Comparison of ENCODE assay signal across 2 cellular contexts in the genomic region with DNA sequence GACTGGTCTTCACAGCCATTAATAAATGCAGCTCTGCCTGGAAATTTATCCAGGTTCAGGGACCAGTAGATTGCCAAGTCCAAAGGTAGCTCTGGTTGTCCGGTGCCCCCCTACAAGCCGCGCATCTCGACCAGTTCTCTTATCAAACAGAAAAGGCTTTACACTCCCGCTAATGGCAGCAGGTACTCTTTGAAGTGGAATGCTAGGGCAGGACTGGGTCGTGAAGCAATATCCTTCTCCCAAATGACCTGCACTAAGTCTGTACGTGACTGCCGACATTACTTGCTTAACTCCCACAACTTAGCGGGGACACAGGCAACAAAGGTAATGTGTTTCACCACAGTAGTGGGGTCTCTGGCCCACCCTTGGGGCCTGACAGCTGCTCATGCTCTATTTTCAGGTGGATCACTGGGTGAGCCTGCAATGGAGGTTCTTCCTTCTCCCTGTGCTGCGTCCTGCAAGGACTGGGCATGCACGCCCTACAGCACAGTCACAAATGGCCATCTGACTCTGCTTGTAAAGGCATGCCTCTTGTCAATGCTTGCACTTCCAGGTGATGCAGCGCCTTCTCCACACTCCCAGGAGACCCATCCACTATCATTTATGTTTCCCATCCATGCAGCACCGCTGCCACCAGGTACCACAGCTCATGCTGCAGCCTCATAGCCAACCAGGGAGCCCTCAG.
TF ChIP-seq lines count a peak whose summit lies in the region.

No MANE protein-coding gene starts in this region.

TF ChIP-seq in HepG2, 621 proteins besides CTCF, POLR2A, EP300 and RAD21 (continued from another document and continues in another):
- TF ChIP-seq HOXD1 (CRISPR knock-in tag; IDR thresholded peaks at IDR 0.05), result no peak
- no peak for TF ChIP-seq IRF9 (CRISPR knock-in tag; IDR thresholded peaks at IDR 0.05; ENCODE audit: borderline replicate concordance)
- TF ChIP-seq ZNF556 (CRISPR knock-in tag; IDR thresholded peaks at IDR 0.05; ENCODE audit: borderline replicate concordance), result no peak
- TF ChIP-seq CEBPG (CRISPR knock-in tag; IDR thresholded peaks at IDR 0.05), result peak; percentile 67
- TF ChIP-seq ELF4 (CRISPR knock-in tag; IDR thresholded peaks at IDR 0.05; ENCODE audit: borderline replicate concordance), result no peak
- TF ChIP-seq ZNF510 (CRISPR knock-in tag; IDR thresholded peaks at IDR 0.05; ENCODE audit: low read depth), result no peak
- no peak for TF ChIP-seq MLX (CRISPR knock-in tag; IDR thresholded peaks at IDR 0.05)
- TF ChIP-seq, protein P1, sequence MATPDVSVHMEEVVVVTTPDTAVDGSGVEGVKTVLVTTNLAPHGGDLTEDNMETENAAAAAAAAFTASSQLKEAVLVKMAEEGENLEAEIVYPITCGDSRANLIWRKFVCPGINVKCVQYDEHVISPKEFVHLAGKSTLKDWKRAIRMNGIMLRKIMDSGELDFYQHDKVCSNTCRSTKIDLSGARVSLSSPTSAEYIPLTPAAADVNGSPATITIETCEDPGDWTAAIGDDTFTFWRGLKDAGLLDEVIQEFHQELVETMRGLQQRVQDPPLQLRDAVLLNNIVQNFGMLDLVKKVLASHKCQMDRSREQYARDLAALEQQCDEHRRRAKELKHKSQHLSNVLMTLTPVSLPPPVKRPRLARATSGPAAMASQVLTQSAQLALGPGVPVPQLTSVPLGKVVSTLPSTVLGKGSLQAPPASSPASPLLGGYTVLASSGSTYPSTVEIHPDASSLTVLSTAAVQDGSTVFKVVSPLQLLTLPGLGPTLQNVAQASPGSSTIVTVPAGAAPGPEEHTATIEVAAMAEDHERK (CRISPR knock-in tag; IDR thresholded peaks at IDR 0.05; ENCODE audit: low read depth), result no peak
- no peak for TF ChIP-seq ZNF33A (CRISPR knock-in tag; IDR thresholded peaks at IDR 0.05; ENCODE audit: borderline replicate concordance)
- no peak for TF ChIP-seq ZFP41 (CRISPR knock-in tag; IDR thresholded peaks at IDR 0.05; ENCODE audit: borderline replicate concordance)
- no peak for TF ChIP-seq AKAP8 (CRISPR knock-in tag; IDR thresholded peaks at IDR 0.05)
- TF ChIP-seq E2F5 (CRISPR knock-in tag; conservative IDR thresholded peaks at IDR 0.05), result no peak
- TF ChIP-seq, protein P2, sequence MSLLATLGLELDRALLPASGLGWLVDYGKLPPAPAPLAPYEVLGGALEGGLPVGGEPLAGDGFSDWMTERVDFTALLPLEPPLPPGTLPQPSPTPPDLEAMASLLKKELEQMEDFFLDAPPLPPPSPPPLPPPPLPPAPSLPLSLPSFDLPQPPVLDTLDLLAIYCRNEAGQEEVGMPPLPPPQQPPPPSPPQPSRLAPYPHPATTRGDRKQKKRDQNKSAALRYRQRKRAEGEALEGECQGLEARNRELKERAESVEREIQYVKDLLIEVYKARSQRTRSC (CRISPR knock-in tag; IDR thresholded peaks at IDR 0.05; ENCODE audit: low read depth), result no peak
- peak; percentile 82 for TF ChIP-seq PRDM15 (CRISPR knock-in tag; IDR thresholded peaks at IDR 0.05)

TF ChIP-seq in K562, 482 proteins besides CTCF, POLR2A, EP300 and RAD21 (continued from another document):
- TF ChIP-seq, protein P3, sequence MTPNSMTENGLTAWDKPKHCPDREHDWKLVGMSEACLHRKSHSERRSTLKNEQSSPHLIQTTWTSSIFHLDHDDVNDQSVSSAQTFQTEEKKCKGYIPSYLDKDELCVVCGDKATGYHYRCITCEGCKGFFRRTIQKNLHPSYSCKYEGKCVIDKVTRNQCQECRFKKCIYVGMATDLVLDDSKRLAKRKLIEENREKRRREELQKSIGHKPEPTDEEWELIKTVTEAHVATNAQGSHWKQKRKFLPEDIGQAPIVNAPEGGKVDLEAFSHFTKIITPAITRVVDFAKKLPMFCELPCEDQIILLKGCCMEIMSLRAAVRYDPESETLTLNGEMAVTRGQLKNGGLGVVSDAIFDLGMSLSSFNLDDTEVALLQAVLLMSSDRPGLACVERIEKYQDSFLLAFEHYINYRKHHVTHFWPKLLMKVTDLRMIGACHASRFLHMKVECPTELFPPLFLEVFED (CRISPR knock-in tag; conservative IDR thresholded peaks at IDR 0.05), result no peak
- TF ChIP-seq ZKSCAN8 (CRISPR knock-in tag; IDR thresholded peaks at IDR 0.05), result no peak
- TF ChIP-seq CREB3 (tag; conservative IDR thresholded peaks at IDR 0.05; ENCODE audit: low read depth), result no peak
- no peak for TF ChIP-seq PHF8 (IDR thresholded peaks at IDR 0.05; ENCODE audit: borderline replicate concordance, low read length)
- TF ChIP-seq ZNF695 (CRISPR knock-in tag; IDR thresholded peaks at IDR 0.05), result no peak
- TF ChIP-seq HDAC8 (tag; IDR thresholded peaks at IDR 0.05), result no peak
- no peak for TF ChIP-seq ZNF766 (CRISPR knock-in tag; conservative IDR thresholded peaks at IDR 0.05)
- no peak for TF ChIP-seq SPI1 (IDR thresholded peaks at IDR 0.05; ENCODE audit: borderline replicate concordance, low read depth, low read length)
- no peak for TF ChIP-seq ZSCAN32 (CRISPR knock-in tag; IDR thresholded peaks at IDR 0.05)
- TF ChIP-seq RB1 (IDR thresholded peaks at IDR 0.05; ENCODE audit: low read depth), result no peak
- TF ChIP-seq L3MBTL2 (IDR thresholded peaks at IDR 0.05), result no peak
- TF ChIP-seq HDAC6 (IDR thresholded peaks at IDR 0.05; ENCODE audit: low read depth, low read length), result no peak
- TF ChIP-seq CEBPG (CRISPR knock-in tag; IDR thresholded peaks at IDR 0.05), result no peak
- TF ChIP-seq CEBPG (tag; conservative IDR thresholded peaks at IDR 0.05 in 1 of 2, IDR thresholded peaks at IDR 0.05 in 1 of 2), result no peak
- no peak for TF ChIP-seq THRAP3 (IDR thresholded peaks at IDR 0.05; ENCODE audit: borderline replicate concordance)
- TF ChIP-seq U2AF1 (optimal IDR thresholded peaks at IDR 0.05; ENCODE audit: low read depth, low read length), result no peak
TF ChIP-seq in K562: peak in this region for 0.
